Comparison of ENCODE assay signal across 9 cellular contexts in the genomic region with DNA sequence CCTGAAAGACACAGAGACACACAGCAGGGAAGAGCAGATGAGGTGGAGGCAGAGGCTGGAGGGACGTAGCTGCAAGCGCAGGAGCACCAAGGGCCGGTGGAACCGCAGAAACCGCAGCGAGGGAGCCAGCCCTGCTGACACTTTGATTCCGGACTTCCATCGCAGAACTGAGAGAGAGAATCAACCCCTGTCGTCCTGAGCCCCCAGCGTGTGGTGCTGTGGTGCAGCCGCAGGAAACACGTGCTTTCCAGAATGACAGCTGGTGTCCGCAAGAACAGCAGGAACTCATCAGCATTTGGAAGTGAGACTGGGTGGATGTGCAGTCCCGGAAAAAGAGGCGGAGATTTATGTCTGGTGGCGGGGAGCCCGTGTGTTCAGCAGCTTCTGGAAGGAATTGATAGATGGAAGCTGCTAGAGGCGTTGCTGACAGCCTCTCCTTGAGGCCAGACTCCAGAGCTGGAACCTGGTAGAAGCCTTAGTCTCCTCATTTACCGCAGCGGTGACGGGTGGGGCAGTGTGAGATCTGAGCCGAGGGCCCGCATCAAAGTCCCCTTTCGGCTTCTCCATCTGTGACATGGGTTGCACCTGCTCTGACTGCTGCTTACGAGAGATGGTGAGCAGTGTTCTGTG. TPM values are rescaled to one million over a fixed set of nuclear protein-coding genes. Genes with fewer than 3 reads are reported as not detected.
DNase-seq lines count a peak whose midpoint lies in the region; ATAC-seq, FAIRE-seq and TF ChIP-seq lines count a peak whose summit lies in the region.
"Had no signal": no experiment of that assay in that cellular context is flagged by ENCODE, and none has a peak within 500 bp of the region (broad histone marks: within the 10 kb centered on the region; RNA-seq: fewer than 3 reads in every experiment).

No MANE protein-coding gene starts in this region.

- H3K4me3 Mint-ChIP-seq in activated CD4-positive, alpha-beta memory T cell treated with anti-CD3 and anti-CD28 coated beads, Interleukin-2, amount 10 ng/mL, durations not matched to agents 7 days and 5 days, result peak overlapping the region; percentile 68

- peaks cover 27% of the 10 kb centered on the region for H3K27me3 Mint-ChIP-seq in activated CD4-positive, alpha-beta memory T cell treated with anti-CD3 and anti-CD28 coated beads, Interleukin-2, amount 10 ng/mL, durations not matched to agents 7 days and 5 days

- peak overlapping the region; percentile 23 for H3K27ac Mint-ChIP-seq in activated CD4-positive, alpha-beta memory T cell treated with anti-CD3 and anti-CD28 coated beads, Interleukin-2, amount 10 ng/mL, durations not matched to agents 7 days and 5 days

- ATAC-seq in HG03097 (IDR thresholded peaks at IDR 0.05; ENCODE audit: low FRiP score, unreplicated experiment) (peak; percentile 53), HG02840 (IDR thresholded peaks at IDR 0.05; ENCODE audit: low FRiP score, unreplicated experiment) (no peak)

- CTCF ChIA-PET in activated CD4-positive, alpha-beta memory T cell treated with anti-CD3 and anti-CD28 coated beads, Interleukin-2, amount 10 ng/mL, durations not matched to agents 7 days and 5 days (lab: Charles Lee), result interaction anchor here (0.9 to 1.2 kb wide), 3 partner anchors 18 to 88 kb away, joined by 3 to 4 read pairs (median 4); a partner anchor contains a TSS

- H3K36me3 Mint-ChIP-seq in activated CD4-positive, alpha-beta memory T cell treated with anti-CD3 and anti-CD28 coated beads, Interleukin-2, amount 10 ng/mL, durations not matched to agents 7 days and 5 days (ENCODE audit: low read depth), result peaks cover 11% of the 10 kb centered on the region

- DNase-seq in GM12891 (ENCODE audit: insufficient read length, low spot score), result peak; percentile 62
- peak; percentile 96 for DNase-seq in NCI-H69 (lab: John Stamatoyannopoulos, UW)
- DNase-seq in activated CD4-positive, alpha-beta memory T cell treated with anti-CD3 and anti-CD28 coated beads, Interleukin-2, amount 10 ng/mL, durations not matched to agents 7 days and 5 days, result peak; percentile 79
- DNase-seq in effector CD8-positive, alpha-beta T cell (lab: John Stamatoyannopoulos, UW), result peak; percentile 19
- peak; percentile 64 to 90 for DNase-seq in lung microvascular endothelial cell (ENCODE audit: low read depth in 2 of 2)
- peak; percentile 36 to 42 for DNase-seq in stimulated activated CD8-positive, alpha-beta memory T cell treated with anti-CD3 and anti-CD28 coated beads, Interleukin-7, amount 100 ng/mL, for 48 hours (ENCODE audit: extremely low read depth in 1 of 2, low read depth in 1 of 2)

- no peak for TF ChIP-seq POLR2A in GM12891 (IDR thresholded peaks at IDR 0.05; ENCODE audit: low read depth, low read length)

- POLR2A ChIA-PET in activated CD4-positive, alpha-beta memory T cell treated with anti-CD3 and anti-CD28 coated beads, Interleukin-2, amount 10 ng/mL, durations not matched to agents 7 days and 5 days (lab: Charles Lee), result interaction anchor here (0.9 to 1.9 kb wide), 3 partner anchors 22 to 29 kb away, joined by 3 to 11 read pairs (median 4); a partner anchor contains a TSS

- H3K9me3 Mint-ChIP-seq in activated CD4-positive, alpha-beta memory T cell treated with anti-CD3 and anti-CD28 coated beads, Interleukin-2, amount 10 ng/mL, durations not matched to agents 7 days and 5 days, result peaks cover 11% of the 10 kb centered on the region

- FAIRE-seq in GM12891 (lab: Jason Lieb, UNC), result peak; percentile 97
- FAIRE-seq: islet of Langerhans had no signal

- peaks cover 26% of the 10 kb centered on the region for H3K4me1 Mint-ChIP-seq in activated CD4-positive, alpha-beta memory T cell treated with anti-CD3 and anti-CD28 coated beads, Interleukin-2, amount 10 ng/mL, durations not matched to agents 7 days and 5 days

TF ChIP-seq in GM12891, 5 proteins besides CTCF, POLR2A, EP300 and RAD21:
- TF ChIP-seq POU2F2 (IDR thresholded peaks at IDR 0.05; ENCODE audit: low read depth, low read length) (no peak; the same call in 1 of the 2 replicates), PAX5 (IDR thresholded peaks at IDR 0.05; ENCODE audit: insufficient read depth, low read length, severe bottlenecking) (no peak), POLR2AphosphoS5 (IDR thresholded peaks at IDR 0.05; ENCODE audit: low read depth, low read length) (no peak), SPI1 (IDR thresholded peaks at IDR 0.05; ENCODE audit: low read depth, low read length) (0 out of 2 replicates have a peak, but pooled peaks have one; percentile 4), TAF1 (IDR thresholded peaks at IDR 0.05; ENCODE audit: low read depth, low read length) (no peak)

RNA-seq across cellular contexts. Expression of a gene that starts 21.9 kb away (rescaled TPM):
- polyA plus RNA-seq in GM12891 (2012; ENCODE audit: low read depth, missing spikeins), result 49.3 TPM
- 100 to 1,000 TPM; 152 to 160 TPM for total RNA-seq in activated CD4-positive, alpha-beta memory T cell treated with anti-CD3 and anti-CD28 coated beads, Interleukin-2, amount 10 ng/mL, durations not matched to agents 7 days and 5 days
- 96.3 and 129 TPM in 2 replicates for total RNA-seq in lung microvascular endothelial cell

RNA-seq across cellular contexts. Expression of a gene that starts 44.4 kb away (rescaled TPM):
- 50.7 TPM for polyA plus RNA-seq in GM12891 (2012; ENCODE audit: low read depth, missing spikeins)
- 10 to 100 TPM; 27.5 to 31.0 TPM for total RNA-seq in activated CD4-positive, alpha-beta memory T cell treated with anti-CD3 and anti-CD28 coated beads, Interleukin-2, amount 10 ng/mL, durations not matched to agents 7 days and 5 days
- total RNA-seq in lung microvascular endothelial cell, result 19.4 and 23.2 TPM in 2 replicates

RNA-seq across cellular contexts. Expression of a gene that starts 44.7 kb away (rescaled TPM):
- 9.3 TPM for polyA plus RNA-seq in GM12891 (2012; ENCODE audit: low read depth, missing spikeins)
- 10 to 100 TPM; 29.1 to 29.9 TPM for total RNA-seq in activated CD4-positive, alpha-beta memory T cell treated with anti-CD3 and anti-CD28 coated beads, Interleukin-2, amount 10 ng/mL, durations not matched to agents 7 days and 5 days
- 20.7 and 25.4 TPM in 2 replicates for total RNA-seq in lung microvascular endothelial cell

Comparison
In these comparisons a context has a peak if more than half of its experiments do, and no peak if none do; other contexts are left out.
1. DNase-seq: peak in every context shown above with its lines; median percentile 96 in NCI-H69; 79 in activated CD4-positive, alpha-beta memory T cell treated with anti-CD3 and anti-CD28 coated beads, Interleukin-2, amount 10 ng/mL, durations not matched to agents 7 days and 5 days; 77 in lung microvascular endothelial cell; 62 in GM12891; 39 in stimulated activated CD8-positive, alpha-beta memory T cell treated with anti-CD3 and anti-CD28 coated beads, Interleukin-7, amount 100 ng/mL, for 48 hours; 19 in effector CD8-positive, alpha-beta T cell.